ENCODE assay signal across 8 cellular contexts in genomic region chr14:32469388-32470160, GRCh38.
A peak's percentile ranks its signal among the peaks of the same experiment; 100 is the strongest.
DNase-seq lines count a peak whose midpoint lies in the region; ATAC-seq and TF ChIP-seq lines count a peak whose summit lies in the region.

No MANE protein-coding gene starts in this region.

- H3K9me3 ChIP-seq in tibial artery, result no peaks in the 10 kb centered on the region

- H3K27ac Mint-ChIP-seq in immature natural killer cell, result no peak overlapping the region

- DNase-seq in GM06990 (ENCODE audit: extremely low read depth, insufficient read length) (no peak), NCI-H1694 treated with DMSO at 0.1 percent for 48 hours (lab: John Stamatoyannopoulos, UW) (peak; percentile 77), inferior parietal cortex (ENCODE audit: extremely low spot score) (peak; percentile 81), tibial artery (no peak), GM19238 (ENCODE audit: insufficient read length, low spot score) (no peak), immature natural killer cell (no peak)

- H3K36me3 ChIP-seq in GM06990 (ENCODE audit: control insufficient read depth, insufficient read depth, low read length), result no peaks in the 10 kb centered on the region
- H3K36me3 ChIP-seq in tibial artery, result no peaks in the 10 kb centered on the region

- no peak for ATAC-seq in GM21529 (IDR thresholded peaks at IDR 0.05; ENCODE audit: unreplicated experiment)

- H3K4me1 Mint-ChIP-seq in immature natural killer cell, result no peaks in the 10 kb centered on the region

- H3K27me3 Mint-ChIP-seq in immature natural killer cell (ENCODE audit: low read depth in 3 of 3), result peaks cover 0 to 2% (median 2%) of the 10 kb centered on the region in 3 donors

- H3K4me3 ChIP-seq in GM06990 (replicated peaks; ENCODE audit: low read depth, low read length), result no peak overlapping the region
- H3K4me3 ChIP-seq in tibial artery, result no peak overlapping the region

- H3K27me3 ChIP-seq in GM06990 (replicated peaks; ENCODE audit: control insufficient read depth, insufficient read depth, low read length) (no peaks in the 10 kb centered on the region), tibial artery (no peaks in the 10 kb centered on the region)

- peaks cover 0 to 8% (median 0%) of the 10 kb centered on the region in 6 donors for H3K9me3 Mint-ChIP-seq in immature natural killer cell

- H3K36me3 Mint-ChIP-seq in immature natural killer cell, result no peaks in the 10 kb centered on the region

- H3K4me1 ChIP-seq in tibial artery, result peaks cover 0 to 74% (median 34%) of the 10 kb centered on the region in 4 donors

- TF ChIP-seq CTCF in GM06990 (IDR thresholded peaks at IDR 0.05; ENCODE audit: insufficient read depth, low read length, poor library complexity, severe bottlenecking), result peak; percentile 16
- TF ChIP-seq CTCF in tibial artery (IDR thresholded peaks at IDR 0.05), result peak; percentile 49 to 56

- no peak overlapping the region for H3K4me3 Mint-ChIP-seq in immature natural killer cell

- intact Hi-C loops in tibial artery (cut with DNase I; ENCODE audit: low total_unique reads), result no loop called here

- peak overlapping the region; percentile 98 for H3K27ac ChIP-seq in angular gyrus (ENCODE audit: low read depth, low read length)
- peak overlapping the region; percentile 55 to 72 for H3K27ac ChIP-seq in tibial artery

Comparison
In these comparisons a context has a peak if more than half of its experiments do, and no peak if none do; other contexts are left out.
1. DNase-seq: peak in NCI-H1694 treated with DMSO at 0.1 percent for 48 hours (single experiment) and inferior parietal cortex (single experiment); none in GM06990 (single experiment), tibial artery (0 of 2), GM19238 (single experiment) and immature natural killer cell (0 of 3).